1 cellular context compared by ENCODE assay signal in genomic region chr6:95548188-95548837, GRCh38.
TF ChIP-seq lines count a peak whose summit lies in the region.

No MANE protein-coding gene starts in this region.

TF ChIP-seq in GM12878, 131 proteins besides CTCF, POLR2A, EP300 and RAD21 (continued from another document):
- TF ChIP-seq PBX3 (IDR thresholded peaks at IDR 0.05; ENCODE audit: insufficient replicate concordance, low read depth, low read length) (no peak), MXI1 (IDR thresholded peaks at IDR 0.05; ENCODE audit: low read depth, low read length) (no peak), SMAD5 (IDR thresholded peaks at IDR 0.05; ENCODE audit: low read depth) (no peak), POLR2AphosphoS5 (IDR thresholded peaks at IDR 0.05; ENCODE audit: low read length) (no peak), YBX1 (IDR thresholded peaks at IDR 0.05) (no peak), TCF7 (IDR thresholded peaks at IDR 0.05; ENCODE audit: borderline replicate concordance) (no peak), NKRF (conservative IDR thresholded peaks at IDR 0.05) (no peak), PKNOX1 (IDR thresholded peaks at IDR 0.05) (no peak), WRNIP1 (IDR thresholded peaks at IDR 0.05; ENCODE audit: borderline replicate concordance, low read depth, low read length) (no peak), CHD2 (IDR thresholded peaks at IDR 0.05; ENCODE audit: borderline replicate concordance, low read depth, low read length) (no peak), ZNF622 (IDR thresholded peaks at IDR 0.05) (no peak), ZNF274 (IDR thresholded peaks at IDR 0.05; ENCODE audit: insufficient read depth, insufficient read length) (no peak), SMC3 (IDR thresholded peaks at IDR 0.05; ENCODE audit: borderline replicate concordance, low read length) (no peak), USF2 (IDR thresholded peaks at IDR 0.05; ENCODE audit: borderline replicate concordance, low read depth, low read length) (no peak)
